Comparison of ENCODE assay signal across 2 cellular contexts in the genomic region with DNA sequence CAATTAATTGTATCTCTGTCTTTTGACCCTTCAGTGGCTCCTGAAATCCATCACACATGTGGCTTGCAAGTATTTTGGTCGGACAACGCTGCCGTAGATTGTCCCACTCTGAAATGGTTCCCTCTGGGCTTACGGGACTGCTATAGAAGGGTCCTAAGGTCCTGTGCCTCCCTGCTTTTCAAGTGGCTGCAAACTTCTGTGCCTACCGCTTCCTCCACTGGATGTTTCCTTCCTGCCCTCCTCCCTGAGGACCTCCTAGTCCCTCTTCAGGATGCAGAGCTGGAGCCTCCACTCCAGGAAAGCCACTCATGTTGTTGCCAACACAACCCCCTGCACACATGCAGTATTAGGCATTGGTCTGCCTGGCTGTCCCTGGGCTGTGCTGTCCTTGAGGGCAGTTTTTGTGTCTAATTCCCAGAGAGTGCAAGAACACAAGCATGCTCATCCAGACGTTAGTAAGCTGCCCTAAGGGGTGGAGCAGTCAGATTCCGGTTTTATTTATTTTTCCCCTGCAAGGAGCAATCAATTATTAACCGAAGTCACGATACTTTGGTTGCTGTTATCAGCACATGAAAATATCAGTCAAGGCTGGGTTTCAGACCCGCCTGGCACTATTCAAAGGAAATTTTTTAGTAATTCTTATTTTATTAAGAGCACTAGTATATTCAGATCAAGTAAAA.
TF ChIP-seq lines count a peak whose summit lies in the region.
"Not testable (repeated sequence)": the region's sequence is repeated elsewhere in the genome, so short reads cannot be mapped to it uniquely, and the experiment has no call there.

No MANE protein-coding gene starts in this region.

TF ChIP-seq in K562, 482 proteins besides CTCF, POLR2A, EP300 and RAD21 (continues in another document):
- TF ChIP-seq, protein P1, sequence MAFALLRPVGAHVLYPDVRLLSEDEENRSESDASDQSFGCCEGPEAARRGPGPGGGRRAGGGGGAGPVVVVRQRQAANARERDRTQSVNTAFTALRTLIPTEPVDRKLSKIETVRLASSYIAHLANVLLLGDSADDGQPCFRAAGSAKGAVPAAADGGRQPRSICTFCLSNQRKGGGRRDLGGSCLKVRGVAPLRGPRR (CRISPR knock-in tag; IDR thresholded peaks at IDR 0.05), result 0 out of 2 replicates have a peak, but pooled peaks have one; percentile 61
- TF ChIP-seq, protein P2, sequence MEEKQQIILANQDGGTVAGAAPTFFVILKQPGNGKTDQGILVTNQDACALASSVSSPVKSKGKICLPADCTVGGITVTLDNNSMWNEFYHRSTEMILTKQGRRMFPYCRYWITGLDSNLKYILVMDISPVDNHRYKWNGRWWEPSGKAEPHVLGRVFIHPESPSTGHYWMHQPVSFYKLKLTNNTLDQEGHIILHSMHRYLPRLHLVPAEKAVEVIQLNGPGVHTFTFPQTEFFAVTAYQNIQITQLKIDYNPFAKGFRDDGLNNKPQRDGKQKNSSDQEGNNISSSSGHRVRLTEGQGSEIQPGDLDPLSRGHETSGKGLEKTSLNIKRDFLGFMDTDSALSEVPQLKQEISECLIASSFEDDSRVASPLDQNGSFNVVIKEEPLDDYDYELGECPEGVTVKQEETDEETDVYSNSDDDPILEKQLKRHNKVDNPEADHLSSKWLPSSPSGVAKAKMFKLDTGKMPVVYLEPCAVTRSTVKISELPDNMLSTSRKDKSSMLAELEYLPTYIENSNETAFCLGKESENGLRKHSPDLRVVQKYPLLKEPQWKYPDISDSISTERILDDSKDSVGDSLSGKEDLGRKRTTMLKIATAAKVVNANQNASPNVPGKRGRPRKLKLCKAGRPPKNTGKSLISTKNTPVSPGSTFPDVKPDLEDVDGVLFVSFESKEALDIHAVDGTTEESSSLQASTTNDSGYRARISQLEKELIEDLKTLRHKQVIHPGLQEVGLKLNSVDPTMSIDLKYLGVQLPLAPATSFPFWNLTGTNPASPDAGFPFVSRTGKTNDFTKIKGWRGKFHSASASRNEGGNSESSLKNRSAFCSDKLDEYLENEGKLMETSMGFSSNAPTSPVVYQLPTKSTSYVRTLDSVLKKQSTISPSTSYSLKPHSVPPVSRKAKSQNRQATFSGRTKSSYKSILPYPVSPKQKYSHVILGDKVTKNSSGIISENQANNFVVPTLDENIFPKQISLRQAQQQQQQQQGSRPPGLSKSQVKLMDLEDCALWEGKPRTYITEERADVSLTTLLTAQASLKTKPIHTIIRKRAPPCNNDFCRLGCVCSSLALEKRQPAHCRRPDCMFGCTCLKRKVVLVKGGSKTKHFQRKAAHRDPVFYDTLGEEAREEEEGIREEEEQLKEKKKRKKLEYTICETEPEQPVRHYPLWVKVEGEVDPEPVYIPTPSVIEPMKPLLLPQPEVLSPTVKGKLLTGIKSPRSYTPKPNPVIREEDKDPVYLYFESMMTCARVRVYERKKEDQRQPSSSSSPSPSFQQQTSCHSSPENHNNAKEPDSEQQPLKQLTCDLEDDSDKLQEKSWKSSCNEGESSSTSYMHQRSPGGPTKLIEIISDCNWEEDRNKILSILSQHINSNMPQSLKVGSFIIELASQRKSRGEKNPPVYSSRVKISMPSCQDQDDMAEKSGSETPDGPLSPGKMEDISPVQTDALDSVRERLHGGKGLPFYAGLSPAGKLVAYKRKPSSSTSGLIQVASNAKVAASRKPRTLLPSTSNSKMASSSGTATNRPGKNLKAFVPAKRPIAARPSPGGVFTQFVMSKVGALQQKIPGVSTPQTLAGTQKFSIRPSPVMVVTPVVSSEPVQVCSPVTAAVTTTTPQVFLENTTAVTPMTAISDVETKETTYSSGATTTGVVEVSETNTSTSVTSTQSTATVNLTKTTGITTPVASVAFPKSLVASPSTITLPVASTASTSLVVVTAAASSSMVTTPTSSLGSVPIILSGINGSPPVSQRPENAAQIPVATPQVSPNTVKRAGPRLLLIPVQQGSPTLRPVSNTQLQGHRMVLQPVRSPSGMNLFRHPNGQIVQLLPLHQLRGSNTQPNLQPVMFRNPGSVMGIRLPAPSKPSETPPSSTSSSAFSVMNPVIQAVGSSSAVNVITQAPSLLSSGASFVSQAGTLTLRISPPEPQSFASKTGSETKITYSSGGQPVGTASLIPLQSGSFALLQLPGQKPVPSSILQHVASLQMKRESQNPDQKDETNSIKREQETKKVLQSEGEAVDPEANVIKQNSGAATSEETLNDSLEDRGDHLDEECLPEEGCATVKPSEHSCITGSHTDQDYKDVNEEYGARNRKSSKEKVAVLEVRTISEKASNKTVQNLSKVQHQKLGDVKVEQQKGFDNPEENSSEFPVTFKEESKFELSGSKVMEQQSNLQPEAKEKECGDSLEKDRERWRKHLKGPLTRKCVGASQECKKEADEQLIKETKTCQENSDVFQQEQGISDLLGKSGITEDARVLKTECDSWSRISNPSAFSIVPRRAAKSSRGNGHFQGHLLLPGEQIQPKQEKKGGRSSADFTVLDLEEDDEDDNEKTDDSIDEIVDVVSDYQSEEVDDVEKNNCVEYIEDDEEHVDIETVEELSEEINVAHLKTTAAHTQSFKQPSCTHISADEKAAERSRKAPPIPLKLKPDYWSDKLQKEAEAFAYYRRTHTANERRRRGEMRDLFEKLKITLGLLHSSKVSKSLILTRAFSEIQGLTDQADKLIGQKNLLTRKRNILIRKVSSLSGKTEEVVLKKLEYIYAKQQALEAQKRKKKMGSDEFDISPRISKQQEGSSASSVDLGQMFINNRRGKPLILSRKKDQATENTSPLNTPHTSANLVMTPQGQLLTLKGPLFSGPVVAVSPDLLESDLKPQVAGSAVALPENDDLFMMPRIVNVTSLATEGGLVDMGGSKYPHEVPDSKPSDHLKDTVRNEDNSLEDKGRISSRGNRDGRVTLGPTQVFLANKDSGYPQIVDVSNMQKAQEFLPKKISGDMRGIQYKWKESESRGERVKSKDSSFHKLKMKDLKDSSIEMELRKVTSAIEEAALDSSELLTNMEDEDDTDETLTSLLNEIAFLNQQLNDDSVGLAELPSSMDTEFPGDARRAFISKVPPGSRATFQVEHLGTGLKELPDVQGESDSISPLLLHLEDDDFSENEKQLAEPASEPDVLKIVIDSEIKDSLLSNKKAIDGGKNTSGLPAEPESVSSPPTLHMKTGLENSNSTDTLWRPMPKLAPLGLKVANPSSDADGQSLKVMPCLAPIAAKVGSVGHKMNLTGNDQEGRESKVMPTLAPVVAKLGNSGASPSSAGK (IDR thresholded peaks at IDR 0.05), result peak; percentile 60
- TF ChIP-seq, protein P3, sequence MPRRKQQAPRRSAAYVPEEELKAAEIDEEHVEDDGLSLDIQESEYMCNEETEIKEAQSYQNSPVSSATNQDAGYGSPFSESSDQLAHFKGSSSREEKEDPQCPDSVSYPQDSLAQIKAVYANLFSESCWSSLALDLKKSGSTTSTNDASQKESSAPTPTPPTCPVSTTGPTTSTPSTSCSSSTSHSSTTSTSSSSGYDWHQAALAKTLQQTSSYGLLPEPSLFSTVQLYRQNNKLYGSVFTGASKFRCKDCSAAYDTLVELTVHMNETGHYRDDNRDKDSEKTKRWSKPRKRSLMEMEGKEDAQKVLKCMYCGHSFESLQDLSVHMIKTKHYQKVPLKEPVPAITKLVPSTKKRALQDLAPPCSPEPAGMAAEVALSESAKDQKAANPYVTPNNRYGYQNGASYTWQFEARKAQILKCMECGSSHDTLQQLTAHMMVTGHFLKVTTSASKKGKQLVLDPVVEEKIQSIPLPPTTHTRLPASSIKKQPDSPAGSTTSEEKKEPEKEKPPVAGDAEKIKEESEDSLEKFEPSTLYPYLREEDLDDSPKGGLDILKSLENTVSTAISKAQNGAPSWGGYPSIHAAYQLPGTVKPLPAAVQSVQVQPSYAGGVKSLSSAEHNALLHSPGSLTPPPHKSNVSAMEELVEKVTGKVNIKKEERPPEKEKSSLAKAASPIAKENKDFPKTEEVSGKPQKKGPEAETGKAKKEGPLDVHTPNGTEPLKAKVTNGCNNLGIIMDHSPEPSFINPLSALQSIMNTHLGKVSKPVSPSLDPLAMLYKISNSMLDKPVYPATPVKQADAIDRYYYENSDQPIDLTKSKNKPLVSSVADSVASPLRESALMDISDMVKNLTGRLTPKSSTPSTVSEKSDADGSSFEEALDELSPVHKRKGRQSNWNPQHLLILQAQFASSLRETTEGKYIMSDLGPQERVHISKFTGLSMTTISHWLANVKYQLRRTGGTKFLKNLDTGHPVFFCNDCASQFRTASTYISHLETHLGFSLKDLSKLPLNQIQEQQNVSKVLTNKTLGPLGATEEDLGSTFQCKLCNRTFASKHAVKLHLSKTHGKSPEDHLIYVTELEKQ (CRISPR knock-in tag; IDR thresholded peaks at IDR 0.05), result peak; percentile 48; the same call in 1 of the 2 replicates

TF ChIP-seq in HepG2, 621 proteins besides CTCF, POLR2A, EP300 and RAD21 (continues in another document):
- TF ChIP-seq GZF1 (CRISPR knock-in tag; IDR thresholded peaks at IDR 0.05) (0 out of 2 replicates have a peak, but pooled peaks have one; percentile 68), KMT2B (CRISPR knock-in tag; IDR thresholded peaks at IDR 0.05) (peak; percentile 84), CREB1 (CRISPR knock-in tag; IDR thresholded peaks at IDR 0.05) (peak; percentile 62; the same call in 1 of the 2 replicates), ZNF605 (CRISPR knock-in tag; IDR thresholded peaks at IDR 0.05) (peak; percentile 30; the same call in 1 of the 2 replicates), ZNF772 (CRISPR knock-in tag; IDR thresholded peaks at IDR 0.05) (peak; percentile 72; the same call in 1 of the 2 replicates), KDM5A (IDR thresholded peaks at IDR 0.05; ENCODE audit: borderline replicate concordance, low read length) (peak; percentile 60), NCOA2 (CRISPR knock-in tag; IDR thresholded peaks at IDR 0.05) (peak; percentile 55), ISL2 (CRISPR knock-in tag; IDR thresholded peaks at IDR 0.05) (peak; percentile 47; the same call in 1 of the 2 replicates), SALL1 (CRISPR knock-in tag; IDR thresholded peaks at IDR 0.05) (peak; percentile 62), FOXA1 (CRISPR knock-in tag; IDR thresholded peaks at IDR 0.05) (peak; percentile 24; the same call in 1 of the 2 replicates), MIER2 (CRISPR knock-in tag; IDR thresholded peaks at IDR 0.05) (0 out of 2 replicates have a peak, but pooled peaks have one; percentile 28), FOSL2 (CRISPR knock-in tag; IDR thresholded peaks at IDR 0.05) (peak; percentile 50; the same call in 1 of the 2 replicates)
- TF ChIP-seq, protein P4, sequence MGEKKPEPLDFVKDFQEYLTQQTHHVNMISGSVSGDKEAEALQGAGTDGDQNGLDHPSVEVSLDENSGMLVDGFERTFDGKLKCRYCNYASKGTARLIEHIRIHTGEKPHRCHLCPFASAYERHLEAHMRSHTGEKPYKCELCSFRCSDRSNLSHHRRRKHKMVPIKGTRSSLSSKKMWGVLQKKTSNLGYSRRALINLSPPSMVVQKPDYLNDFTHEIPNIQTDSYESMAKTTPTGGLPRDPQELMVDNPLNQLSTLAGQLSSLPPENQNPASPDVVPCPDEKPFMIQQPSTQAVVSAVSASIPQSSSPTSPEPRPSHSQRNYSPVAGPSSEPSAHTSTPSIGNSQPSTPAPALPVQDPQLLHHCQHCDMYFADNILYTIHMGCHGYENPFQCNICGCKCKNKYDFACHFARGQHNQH (CRISPR knock-in tag; IDR thresholded peaks at IDR 0.05), result peak; percentile 87; the same call in 1 of the 2 replicates
- not testable (repeated sequence) for TF ChIP-seq CREB1, FOXA1 (IDR thresholded peaks at IDR 0.05)
- TF ChIP-seq, protein P5, sequence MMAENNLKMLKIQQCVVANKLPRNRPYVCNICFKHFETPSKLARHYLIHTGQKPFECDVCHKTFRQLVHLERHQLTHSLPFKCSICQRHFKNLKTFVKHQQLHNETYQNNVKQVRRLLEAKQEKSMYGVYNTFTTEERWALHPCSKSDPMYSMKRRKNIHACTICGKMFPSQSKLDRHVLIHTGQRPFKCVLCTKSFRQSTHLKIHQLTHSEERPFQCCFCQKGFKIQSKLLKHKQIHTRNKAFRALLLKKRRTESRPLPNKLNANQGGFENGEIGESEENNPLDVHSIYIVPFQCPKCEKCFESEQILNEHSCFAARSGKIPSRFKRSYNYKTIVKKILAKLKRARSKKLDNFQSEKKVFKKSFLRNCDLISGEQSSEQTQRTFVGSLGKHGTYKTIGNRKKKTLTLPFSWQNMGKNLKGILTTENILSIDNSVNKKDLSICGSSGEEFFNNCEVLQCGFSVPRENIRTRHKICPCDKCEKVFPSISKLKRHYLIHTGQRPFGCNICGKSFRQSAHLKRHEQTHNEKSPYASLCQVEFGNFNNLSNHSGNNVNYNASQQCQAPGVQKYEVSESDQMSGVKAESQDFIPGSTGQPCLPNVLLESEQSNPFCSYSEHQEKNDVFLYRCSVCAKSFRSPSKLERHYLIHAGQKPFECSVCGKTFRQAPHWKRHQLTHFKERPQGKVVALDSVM (CRISPR knock-in tag; IDR thresholded peaks at IDR 0.05), result 0 out of 2 replicates have a peak, but pooled peaks have one; percentile 12
- TF ChIP-seq, protein P6, sequence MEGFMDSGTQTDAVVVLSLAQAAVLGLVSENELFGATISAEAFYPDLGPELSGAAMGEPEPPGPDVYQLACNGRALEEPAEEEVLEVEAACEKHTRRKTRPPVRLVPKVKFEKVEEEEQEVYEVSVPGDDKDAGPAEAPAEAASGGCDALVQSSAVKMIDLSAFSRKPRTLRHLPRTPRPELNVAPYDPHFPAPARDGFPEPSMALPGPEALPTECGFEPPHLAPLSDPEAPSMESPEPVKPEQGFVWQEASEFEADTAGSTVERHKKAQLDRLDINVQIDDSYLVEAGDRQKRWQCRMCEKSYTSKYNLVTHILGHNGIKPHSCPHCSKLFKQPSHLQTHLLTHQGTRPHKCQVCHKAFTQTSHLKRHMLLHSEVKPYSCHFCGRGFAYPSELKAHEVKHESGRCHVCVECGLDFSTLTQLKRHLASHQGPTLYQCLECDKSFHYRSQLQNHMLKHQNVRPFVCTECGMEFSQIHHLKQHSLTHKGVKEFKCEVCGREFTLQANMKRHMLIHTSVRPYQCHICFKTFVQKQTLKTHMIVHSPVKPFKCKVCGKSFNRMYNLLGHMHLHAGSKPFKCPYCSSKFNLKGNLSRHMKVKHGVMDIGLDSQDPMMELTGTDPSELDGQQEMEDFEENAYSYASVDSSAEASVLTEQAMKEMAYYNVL (CRISPR knock-in tag; IDR thresholded peaks at IDR 0.05; ENCODE audit: borderline replicate concordance), result peak; percentile 51; the same call in 1 of the 2 replicates
- TF ChIP-seq, protein P7, sequence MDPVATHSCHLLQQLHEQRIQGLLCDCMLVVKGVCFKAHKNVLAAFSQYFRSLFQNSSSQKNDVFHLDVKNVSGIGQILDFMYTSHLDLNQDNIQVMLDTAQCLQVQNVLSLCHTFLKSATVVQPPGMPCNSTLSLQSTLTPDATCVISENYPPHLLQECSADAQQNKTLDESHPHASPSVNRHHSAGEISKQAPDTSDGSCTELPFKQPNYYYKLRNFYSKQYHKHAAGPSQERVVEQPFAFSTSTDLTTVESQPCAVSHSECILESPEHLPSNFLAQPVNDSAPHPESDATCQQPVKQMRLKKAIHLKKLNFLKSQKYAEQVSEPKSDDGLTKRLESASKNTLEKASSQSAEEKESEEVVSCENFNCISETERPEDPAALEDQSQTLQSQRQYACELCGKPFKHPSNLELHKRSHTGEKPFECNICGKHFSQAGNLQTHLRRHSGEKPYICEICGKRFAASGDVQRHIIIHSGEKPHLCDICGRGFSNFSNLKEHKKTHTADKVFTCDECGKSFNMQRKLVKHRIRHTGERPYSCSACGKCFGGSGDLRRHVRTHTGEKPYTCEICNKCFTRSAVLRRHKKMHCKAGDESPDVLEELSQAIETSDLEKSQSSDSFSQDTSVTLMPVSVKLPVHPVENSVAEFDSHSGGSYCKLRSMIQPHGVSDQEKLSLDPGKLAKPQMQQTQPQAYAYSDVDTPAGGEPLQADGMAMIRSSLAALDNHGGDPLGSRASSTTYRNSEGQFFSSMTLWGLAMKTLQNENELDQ (CRISPR knock-in tag; IDR thresholded peaks at IDR 0.05; ENCODE audit: borderline replicate concordance), result 0 out of 2 replicates have a peak, but pooled peaks have one; percentile 39
- TF ChIP-seq, protein P8, sequence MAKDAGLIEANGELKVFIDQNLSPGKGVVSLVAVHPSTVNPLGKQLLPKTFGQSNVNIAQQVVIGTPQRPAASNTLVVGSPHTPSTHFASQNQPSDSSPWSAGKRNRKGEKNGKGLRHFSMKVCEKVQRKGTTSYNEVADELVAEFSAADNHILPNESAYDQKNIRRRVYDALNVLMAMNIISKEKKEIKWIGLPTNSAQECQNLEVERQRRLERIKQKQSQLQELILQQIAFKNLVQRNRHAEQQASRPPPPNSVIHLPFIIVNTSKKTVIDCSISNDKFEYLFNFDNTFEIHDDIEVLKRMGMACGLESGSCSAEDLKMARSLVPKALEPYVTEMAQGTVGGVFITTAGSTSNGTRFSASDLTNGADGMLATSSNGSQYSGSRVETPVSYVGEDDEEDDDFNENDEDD (CRISPR knock-in tag; IDR thresholded peaks at IDR 0.05; ENCODE audit: borderline replicate concordance), result peak; percentile 73; the same call in 1 of the 2 replicates
